Comparison of ENCODE assay signal across 9 cellular contexts in genomic region chr5:1568201-1568979, GRCh38. TPM values are rescaled to one million over a fixed set of nuclear protein-coding genes. Genes with fewer than 3 reads are reported as not detected.
A peak's percentile ranks its signal among the peaks of the same experiment; 100 is the strongest.
DNase-seq lines count a peak whose midpoint lies in the region; ATAC-seq and TF ChIP-seq lines count a peak whose summit lies in the region.
"Had no signal": no experiment of that assay in that cellular context is flagged by ENCODE, and none has a peak within 500 bp of the region (broad histone marks: within the 10 kb centered on the region; RNA-seq: fewer than 3 reads in every experiment).

No MANE protein-coding gene starts in this region.

- H3K9me3 ChIP-seq in hepatocyte (ENCODE audit: low read depth): no peaks in the 10 kb centered on the region
- no peaks in the 10 kb centered on the region for H3K9me3 ChIP-seq in smooth muscle cell (replicated peaks; ENCODE audit: low read depth)

- no peak overlapping the region for H3K4me3 Mint-ChIP-seq in GM23338

- 25% methylated on average over 12 of the region's 12 CpGs for WGBS in hepatocyte (ENCODE audit: low lambda C conversion rate, missing lambda C conversion rate)
- 26% methylated on average over 12 of the region's 12 CpGs for WGBS in smooth muscle cell (ENCODE audit: low lambda C conversion rate)

- ATAC-seq in GM23338 (no peak), GM21526 (IDR thresholded peaks at IDR 0.05; ENCODE audit: low FRiP score, unreplicated experiment) (no peak), HG02884 (IDR thresholded peaks at IDR 0.05; ENCODE audit: unreplicated experiment) (no peak)

- no peak for TF ChIP-seq CTCF in GM23338 (conservative IDR thresholded peaks at IDR 0.05; ENCODE audit: low read depth in 2 of 2)
- no peak for TF ChIP-seq CTCF in hepatocyte (IDR thresholded peaks at IDR 0.05; ENCODE audit: poor library complexity)
- no peak for TF ChIP-seq CTCF in smooth muscle cell (IDR thresholded peaks at IDR 0.05; ENCODE audit: borderline replicate concordance, insufficient read depth, poor library complexity, severe bottlenecking)

- peak overlapping the region; percentile 33; the same call in 1 of the 2 replicates for H3K27ac Mint-ChIP-seq in GM23338

- peaks cover 10% of the 10 kb centered on the region for H3K27me3 Mint-ChIP-seq in GM23338 (ENCODE audit: insufficient read depth, low read depth, poor library complexity)

- H3K4me1 ChIP-seq in GM23338 (ENCODE audit: insufficient read depth) (no peaks in the 10 kb centered on the region), hepatocyte (ENCODE audit: insufficient read depth) (peaks cover 15% of the 10 kb centered on the region), smooth muscle cell (ENCODE audit: low read depth) (no peaks in the 10 kb centered on the region)

- H3K4me2 ChIP-seq in GM23338: no peak overlapping the region
- peak overlapping the region; percentile 56 for H3K4me2 ChIP-seq in hepatocyte
- H3K4me2 ChIP-seq in smooth muscle cell: peak overlapping the region; percentile 59

- H3K79me2 ChIP-seq in GM23338 (replicated peaks; ENCODE audit: insufficient read depth) (no peaks in the 10 kb centered on the region), hepatocyte (no peaks in the 10 kb centered on the region), smooth muscle cell (ENCODE audit: low read depth) (no peaks in the 10 kb centered on the region)

- H3K4me3 ChIP-seq in GM23338 (no peak overlapping the region), hepatocyte (no peak overlapping the region), smooth muscle cell (peak overlapping the region; percentile 8)

- H3K27ac ChIP-seq in GM23338 (ENCODE audit: low read depth) (no peak overlapping the region), hepatocyte (peak overlapping the region; percentile 86), smooth muscle cell (ENCODE audit: low read depth) (peak overlapping the region; percentile 77)

- H3K27me3 ChIP-seq in GM23338 (ENCODE audit: insufficient read depth) (no peaks in the 10 kb centered on the region), hepatocyte (no peaks in the 10 kb centered on the region), smooth muscle cell (ENCODE audit: low read depth) (no peaks in the 10 kb centered on the region)

- peak overlapping the region; percentile 42 for H3K9ac ChIP-seq in smooth muscle cell (ENCODE audit: low read depth)

- no peaks in the 10 kb centered on the region for H4K20me1 ChIP-seq in GM23338 (replicated peaks; ENCODE audit: insufficient read depth)
- no peaks in the 10 kb centered on the region for H4K20me1 ChIP-seq in hepatocyte (ENCODE audit: insufficient read depth, poor library complexity, severe bottlenecking)
- H4K20me1 ChIP-seq in smooth muscle cell (ENCODE audit: low read depth): no peaks in the 10 kb centered on the region

- H2AFZ ChIP-seq in GM23338 (no peak overlapping the region), hepatocyte (no peak overlapping the region), smooth muscle cell (ENCODE audit: low read depth) (no peak overlapping the region)

- H3K36me3 ChIP-seq in GM23338 (ENCODE audit: insufficient read depth) (no peaks in the 10 kb centered on the region), hepatocyte (replicated peaks; ENCODE audit: insufficient read depth, low read depth) (no peaks in the 10 kb centered on the region), smooth muscle cell (ENCODE audit: low read depth) (no peaks in the 10 kb centered on the region)

- no peaks in the 10 kb centered on the region; the same call in 2 of the 3 replicates for H3K4me1 Mint-ChIP-seq in GM23338

- peaks cover 17% of the 10 kb centered on the region for H3K9me3 Mint-ChIP-seq in GM23338

- H3K36me3 Mint-ChIP-seq in GM23338 (ENCODE audit: low read depth): peaks cover 27% of the 10 kb centered on the region

- no peaks in the 10 kb centered on the region for H3K9me2 ChIP-seq in GM23338 (ENCODE audit: insufficient read depth)
- no peaks in the 10 kb centered on the region for H3K9me2 ChIP-seq in hepatocyte (replicated peaks; ENCODE audit: insufficient read depth)

- DNase-seq in GM23338 (ENCODE audit: low spot score): no peak
- peak; percentile 54 for DNase-seq in amniotic stem cell (lab: John Stamatoyannopoulos, UW)
- peak; percentile 83 for DNase-seq in hepatocyte (ENCODE audit: low spot score)
- no peak for DNase-seq in smooth muscle cell (lab: John Stamatoyannopoulos, UW; ENCODE audit: unreplicated experiment)
- DNase-seq in LoVo (ENCODE audit: low spot score): no peak
- DNase-seq in HuH-7 (ENCODE audit: low spot score): no peak
- DNase-seq: T-helper 1 cell had no signal

- H3F3A ChIP-seq in GM23338 (replicated peaks; ENCODE audit: low read depth) (no peaks in the 10 kb centered on the region), smooth muscle cell (ENCODE audit: low read depth) (peaks cover 7% of the 10 kb centered on the region)

TF ChIP-seq in GM23338, 12 proteins besides CTCF, POLR2A, EP300 and RAD21:
- TF ChIP-seq CREB1 (CRISPR knock-in tag; IDR thresholded peaks at IDR 0.05; ENCODE audit: low read depth) (no peak), EZH2 (IDR thresholded peaks at IDR 0.05; ENCODE audit: low read depth, unreplicated experiment) (no peak), JUNB (IDR thresholded peaks at IDR 0.05; ENCODE audit: unreplicated experiment) (no peak)
- TF ChIP-seq, protein P1, sequence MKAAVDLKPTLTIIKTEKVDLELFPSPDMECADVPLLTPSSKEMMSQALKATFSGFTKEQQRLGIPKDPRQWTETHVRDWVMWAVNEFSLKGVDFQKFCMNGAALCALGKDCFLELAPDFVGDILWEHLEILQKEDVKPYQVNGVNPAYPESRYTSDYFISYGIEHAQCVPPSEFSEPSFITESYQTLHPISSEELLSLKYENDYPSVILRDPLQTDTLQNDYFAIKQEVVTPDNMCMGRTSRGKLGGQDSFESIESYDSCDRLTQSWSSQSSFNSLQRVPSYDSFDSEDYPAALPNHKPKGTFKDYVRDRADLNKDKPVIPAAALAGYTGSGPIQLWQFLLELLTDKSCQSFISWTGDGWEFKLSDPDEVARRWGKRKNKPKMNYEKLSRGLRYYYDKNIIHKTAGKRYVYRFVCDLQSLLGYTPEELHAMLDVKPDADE (IDR thresholded peaks at IDR 0.05): no peak

RNA-seq across cellular contexts. Expression of gene LPCAT1, which starts 44.6 kb away (rescaled TPM):
- 255 and 263 TPM in 2 replicates for total RNA-seq in GM23338 (2014; rRNA removed; shearing (Covaris generic))
- polyA plus RNA-seq in GM23338 (2016; fragmentation: Nextera tagmentation; extraction: Ambion mirVana) (75.0 and 78.0 TPM in 2 replicates), hepatocyte (56.0 and 75.7 TPM in 2 replicates), smooth muscle cell (50.1 and 55.7 TPM in 2 replicates)
- total RNA-seq in hepatocyte (44.1 and 46.7 TPM in 2 replicates), smooth muscle cell (42.7 and 52.0 TPM in 2 replicates)

Comparison
In these comparisons a context has a peak if more than half of its experiments do, and no peak if none do; other contexts are left out.
1. DNase-seq: peak in amniotic stem cell (single experiment) and hepatocyte (single experiment); none in GM23338 (single experiment), smooth muscle cell (single experiment), LoVo (single experiment) and HuH-7 (single experiment).